ENCODE assay signal across 8 cellular contexts in genomic region chr17:57086069-57086930, GRCh38. TPM values are rescaled to one million over a fixed set of nuclear protein-coding genes. Genes with fewer than 3 reads are reported as not detected.
DNase-seq lines count a peak whose midpoint lies in the region; ATAC-seq and TF ChIP-seq lines count a peak whose summit lies in the region.

No MANE protein-coding gene starts in this region.

- CTCF ChIA-PET in CD8-positive, alpha-beta memory T cell (lab: Charles Lee): interaction anchor here (0.9 kb wide), 1 partner anchor 267 kb away, joined by 3 read pairs; no protein-coding TSS in a partner anchor

- peak in 4 of 5 donors; percentile 13 to 27 (median 17) for DNase-seq in CD8-positive, alpha-beta memory T cell
- DNase-seq in HAP-1 (ENCODE audit: low spot score in 2 of 2): peak in 1 of 2 experiments; percentile 54
- peak; percentile 21 for DNase-seq in activated naive CD8-positive, alpha-beta T cell treated with anti-CD3 and anti-CD28 coated beads, Interleukin-2, amount 50 U/mL, for 24 hours
- DNase-seq in iPS DF 6.9 (ENCODE audit: low read depth, low spot score): no peak
- DNase-seq in gastrocnemius medialis: peak in 1 of 2 donors; percentile 43

- POLR2A ChIA-PET in CD8-positive, alpha-beta memory T cell (lab: Charles Lee): interaction anchor here (1.5 to 2.0 kb wide), 3 partner anchors 21 to 252 kb away, joined by 3 to 6 read pairs (median 5); partner anchors contain the start of genes C17orf67, DGKE and SCPEP1

- WGBS in iPS DF 6.9 (ENCODE audit: insufficient coverage, insufficient read length): no CpG with 5 or more reads among the region's 45 CpGs

- no peaks in the 10 kb centered on the region for H3K36me3 ChIP-seq in CD8-positive, alpha-beta memory T cell (ENCODE audit: insufficient read depth, low read length)
- H3K36me3 ChIP-seq in HAP-1 (replicated peaks) (no peaks in the 10 kb centered on the region), iPS DF 6.9 (ENCODE audit: control insufficient read depth, insufficient read depth, low read length) (no peaks in the 10 kb centered on the region), gastrocnemius medialis (no peaks in the 10 kb centered on the region)

- in situ Hi-C loops in HAP-1 (cut with MboI; ENCODE audit: low sequenced_read_pairs) (no loop called here), gastrocnemius medialis (cut with MboI; ENCODE audit: low sequenced_read_pairs in 4 of 4) (loop anchor here in 1 of 4 donors (25.0 kb wide), 1 partner anchor 901 kb away; the partner anchor contains the start of gene VEZF1)

- H3K4me1 Mint-ChIP-seq in CD8-positive, alpha-beta memory T cell: peaks cover 32 to 51% (median 50%) of the 10 kb centered on the region in 3 donors
- peaks cover 29% of the 10 kb centered on the region for H3K4me1 Mint-ChIP-seq in activated naive CD8-positive, alpha-beta T cell treated with anti-CD3 and anti-CD28 coated beads, Interleukin-2, amount 50 U/mL, for 24 hours

- H3K4me1 ChIP-seq in CD8-positive, alpha-beta memory T cell (ENCODE audit: insufficient read depth, low read length): peaks cover 17% of the 10 kb centered on the region
- H3K4me1 ChIP-seq in HAP-1: peaks cover 29% of the 10 kb centered on the region
- H3K4me1 ChIP-seq in iPS DF 6.9 (ENCODE audit: control insufficient read depth, insufficient read depth, low read length): peaks cover 8% of the 10 kb centered on the region
- peaks cover 49 to 52% of the 10 kb centered on the region in 2 donors for H3K4me1 ChIP-seq in gastrocnemius medialis

- H3K27me3 Mint-ChIP-seq in CD8-positive, alpha-beta memory T cell: peaks cover 0 to 3% of the 10 kb centered on the region in 2 donors
- H3K27me3 Mint-ChIP-seq in activated naive CD8-positive, alpha-beta T cell treated with anti-CD3 and anti-CD28 coated beads, Interleukin-2, amount 50 U/mL, for 24 hours: no peaks in the 10 kb centered on the region

- H3K4me3 ChIP-seq in CD8-positive, alpha-beta memory T cell (ENCODE audit: low read length): peak overlapping the region; percentile 66
- H3K4me3 ChIP-seq in HAP-1 (peak overlapping the region; percentile 52), iPS DF 6.9 (ENCODE audit: low read length) (peak overlapping the region; percentile 70; the same call in 1 of the 2 replicates), gastrocnemius medialis (peak overlapping the region; percentile 68 to 95 (median 82))

- intact Hi-C loops in gastrocnemius medialis (cut with DNase I; ENCODE audit: low total_unique reads): loop anchor here (5.0 to 10.0 kb wide), 3 partner anchors 111 to 996 kb away; partner anchors contain the start of genes DYNLL2, SCPEP1 and VEZF1

- H3K36me3 Mint-ChIP-seq in CD8-positive, alpha-beta memory T cell: peaks cover 0 to 10% (median 3%) of the 10 kb centered on the region in 3 donors
- peaks cover 6% of the 10 kb centered on the region for H3K36me3 Mint-ChIP-seq in activated naive CD8-positive, alpha-beta T cell treated with anti-CD3 and anti-CD28 coated beads, Interleukin-2, amount 50 U/mL, for 24 hours (ENCODE audit: low read depth)

- TF ChIP-seq CTCF in gastrocnemius medialis (IDR thresholded peaks at IDR 0.05 in 4 of 5, conservative IDR thresholded peaks at IDR 0.05 in 1 of 5): no peak

- no peaks in the 10 kb centered on the region for H3K9me3 ChIP-seq in CD8-positive, alpha-beta memory T cell (ENCODE audit: low read length)
- H3K9me3 ChIP-seq in HAP-1: no peaks in the 10 kb centered on the region
- no peaks in the 10 kb centered on the region for H3K9me3 ChIP-seq in iPS DF 6.9 (ENCODE audit: control insufficient read depth, insufficient read depth, low read length)
- no peaks in the 10 kb centered on the region for H3K9me3 ChIP-seq in gastrocnemius medialis

- H3K27ac Mint-ChIP-seq in CD8-positive, alpha-beta memory T cell: peak overlapping the region; percentile 75 to 95 (median 90)
- peak overlapping the region; percentile 71 for H3K27ac Mint-ChIP-seq in activated naive CD8-positive, alpha-beta T cell treated with anti-CD3 and anti-CD28 coated beads, Interleukin-2, amount 50 U/mL, for 24 hours

- no peak for TF ChIP-seq POLR2A in gastrocnemius medialis (IDR thresholded peaks at IDR 0.05)

- no peaks in the 10 kb centered on the region for H3K9me3 Mint-ChIP-seq in CD8-positive, alpha-beta memory T cell
- no peaks in the 10 kb centered on the region for H3K9me3 Mint-ChIP-seq in activated naive CD8-positive, alpha-beta T cell treated with anti-CD3 and anti-CD28 coated beads, Interleukin-2, amount 50 U/mL, for 24 hours

- H3K4me3 Mint-ChIP-seq in CD8-positive, alpha-beta memory T cell: peak overlapping the region; percentile 88 to 97 (median 92)
- peak overlapping the region; percentile 85 for H3K4me3 Mint-ChIP-seq in activated naive CD8-positive, alpha-beta T cell treated with anti-CD3 and anti-CD28 coated beads, Interleukin-2, amount 50 U/mL, for 24 hours

- H3K27ac ChIP-seq in CD8-positive, alpha-beta memory T cell (ENCODE audit: low read depth, low read length): peak overlapping the region; percentile 68
- H3K27ac ChIP-seq in iPS DF 6.9 (ENCODE audit: low read length) (no peak overlapping the region), gastrocnemius medialis (peak overlapping the region; percentile 91 to 99 (median 94))

- H3K27me3 ChIP-seq in CD8-positive, alpha-beta memory T cell (ENCODE audit: insufficient read depth, low read length, poor library complexity, severe bottlenecking): no peaks in the 10 kb centered on the region
- H3K27me3 ChIP-seq in HAP-1 (ENCODE audit: low read depth) (no peaks in the 10 kb centered on the region), iPS DF 6.9 (ENCODE audit: control insufficient read depth, insufficient read depth, low read length) (no peaks in the 10 kb centered on the region; the same call in 1 of the 2 replicates), gastrocnemius medialis (no peaks in the 10 kb centered on the region)

- no peak for ATAC-seq in activated naive CD8-positive, alpha-beta T cell treated with anti-CD3 and anti-CD28 coated beads, Interleukin-2, amount 50 U/mL, for 24 hours
- ATAC-seq in gastrocnemius medialis (peak; percentile 9 to 18), HG02981 (IDR thresholded peaks at IDR 0.05; ENCODE audit: unreplicated experiment) (no peak), HG03039 (IDR thresholded peaks at IDR 0.05; ENCODE audit: unreplicated experiment) (no peak)

TF ChIP-seq in PFSK-1, 5 proteins besides CTCF, POLR2A, EP300 and RAD21:
- TF ChIP-seq TAF1 (IDR thresholded peaks at IDR 0.05; ENCODE audit: borderline replicate concordance, insufficient read depth, low read length) (0 out of 2 replicates have a peak, but pooled peaks have one; percentile 23), FOXP2 (optimal IDR thresholded peaks at IDR 0.05; ENCODE audit: borderline replicate concordance, extremely low read depth, extremely low read length, insufficient read depth) (no peak), SIN3A (IDR thresholded peaks at IDR 0.05; ENCODE audit: borderline replicate concordance, insufficient read depth, low read length) (no peak), POLR2AphosphoS5 (IDR thresholded peaks at IDR 0.05; ENCODE audit: low read depth, low read length) (no peak)
- TF ChIP-seq, protein P1, sequence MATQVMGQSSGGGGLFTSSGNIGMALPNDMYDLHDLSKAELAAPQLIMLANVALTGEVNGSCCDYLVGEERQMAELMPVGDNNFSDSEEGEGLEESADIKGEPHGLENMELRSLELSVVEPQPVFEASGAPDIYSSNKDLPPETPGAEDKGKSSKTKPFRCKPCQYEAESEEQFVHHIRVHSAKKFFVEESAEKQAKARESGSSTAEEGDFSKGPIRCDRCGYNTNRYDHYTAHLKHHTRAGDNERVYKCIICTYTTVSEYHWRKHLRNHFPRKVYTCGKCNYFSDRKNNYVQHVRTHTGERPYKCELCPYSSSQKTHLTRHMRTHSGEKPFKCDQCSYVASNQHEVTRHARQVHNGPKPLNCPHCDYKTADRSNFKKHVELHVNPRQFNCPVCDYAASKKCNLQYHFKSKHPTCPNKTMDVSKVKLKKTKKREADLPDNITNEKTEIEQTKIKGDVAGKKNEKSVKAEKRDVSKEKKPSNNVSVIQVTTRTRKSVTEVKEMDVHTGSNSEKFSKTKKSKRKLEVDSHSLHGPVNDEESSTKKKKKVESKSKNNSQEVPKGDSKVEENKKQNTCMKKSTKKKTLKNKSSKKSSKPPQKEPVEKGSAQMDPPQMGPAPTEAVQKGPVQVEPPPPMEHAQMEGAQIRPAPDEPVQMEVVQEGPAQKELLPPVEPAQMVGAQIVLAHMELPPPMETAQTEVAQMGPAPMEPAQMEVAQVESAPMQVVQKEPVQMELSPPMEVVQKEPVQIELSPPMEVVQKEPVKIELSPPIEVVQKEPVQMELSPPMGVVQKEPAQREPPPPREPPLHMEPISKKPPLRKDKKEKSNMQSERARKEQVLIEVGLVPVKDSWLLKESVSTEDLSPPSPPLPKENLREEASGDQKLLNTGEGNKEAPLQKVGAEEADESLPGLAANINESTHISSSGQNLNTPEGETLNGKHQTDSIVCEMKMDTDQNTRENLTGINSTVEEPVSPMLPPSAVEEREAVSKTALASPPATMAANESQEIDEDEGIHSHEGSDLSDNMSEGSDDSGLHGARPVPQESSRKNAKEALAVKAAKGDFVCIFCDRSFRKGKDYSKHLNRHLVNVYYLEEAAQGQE (IDR thresholded peaks at IDR 0.05; ENCODE audit: insufficient read depth in 1 of 2, low read depth in 2 of 2, low read length in 2 of 2): no peak

RNA-seq across cellular contexts. Expression of gene AKAP1, which starts 1.3 kb away (rescaled TPM):
- 10 to 100 TPM; 48.2 to 49.7 TPM for total RNA-seq in CD8-positive, alpha-beta memory T cell
- 22.2 TPM for polyA plus RNA-seq in CD8-positive, alpha-beta memory T cell
- polyA plus RNA-seq in PFSK-1 (2012; ENCODE audit: insufficient read length, low read depth): 71.4 TPM
- total RNA-seq in gastrocnemius medialis: 100 to 1,000 TPM in 2 of 4 donors, 10 to 100 TPM in 2; 57.5 to 174 (median 117) TPM

Comparison
In these comparisons a context has a peak if more than half of its experiments do, and no peak if none do; other contexts are left out.
1. ATAC-seq: peak in gastrocnemius medialis (2 of 2); none in activated naive CD8-positive, alpha-beta T cell treated with anti-CD3 and anti-CD28 coated beads, Interleukin-2, amount 50 U/mL, for 24 hours (single experiment), HG02981 (single experiment) and HG03039 (single experiment).
2. Peak in every context shown above with its lines, with median percentiles within 50 percentile points of each other: H3K4me3 ChIP-seq.